1 cellular context compared by ENCODE assay signal in genomic region chr12:56299853-56300643, GRCh38.
TF ChIP-seq lines count a peak whose summit lies in the region.

Gene CS (minus strand): TSS chr12:56300330. CDS start chr12:56300201, 129 bp downstream.

TF ChIP-seq in GM12878, 131 proteins besides CTCF, POLR2A, EP300 and RAD21 (continued from another document):
- TF ChIP-seq FOS (IDR thresholded peaks at IDR 0.05; ENCODE audit: borderline replicate concordance, extremely low read depth, insufficient read length) (no peak), BMI1 (IDR thresholded peaks at IDR 0.05; ENCODE audit: borderline replicate concordance) (no peak), SREBF1 (IDR thresholded peaks at IDR 0.05; ENCODE audit: low read length) (no peak; the same call in 1 of the 2 replicates), MLLT1 (IDR thresholded peaks at IDR 0.05) (no peak), IRF4 (IDR thresholded peaks at IDR 0.05; ENCODE audit: low read depth, low read length) (no peak), EZH2 (IDR thresholded peaks at IDR 0.05; ENCODE audit: borderline replicate concordance, control insufficient read depth, low read depth, low read length) (no peak), BRCA1 (IDR thresholded peaks at IDR 0.05; ENCODE audit: low read depth, low read length) (no peak), ZBTB33 (IDR thresholded peaks at IDR 0.05) (no peak), ZBTB40 (IDR thresholded peaks at IDR 0.05; ENCODE audit: borderline replicate concordance) (no peak), ZNF207 (IDR thresholded peaks at IDR 0.05; ENCODE audit: borderline replicate concordance) (no peak), SIN3A (IDR thresholded peaks at IDR 0.05; ENCODE audit: low read depth, low read length) (peak; percentile 13; the same call in 1 of the 2 replicates), NRF1 (conservative IDR thresholded peaks at IDR 0.05; ENCODE audit: low read depth, low read length) (no peak), PML (IDR thresholded peaks at IDR 0.05; ENCODE audit: low read length) (peak; percentile 85; the same call in 1 of the 2 replicates), NKRF (conservative IDR thresholded peaks at IDR 0.05) (peak; percentile 87), TCF12 (IDR thresholded peaks at IDR 0.05; ENCODE audit: low read depth, low read length) (0 out of 2 replicates have a peak, but pooled peaks have one; percentile 9), LARP7 (IDR thresholded peaks at IDR 0.05) (peak; percentile 94; the same call in 1 of the 2 replicates), E2F8 (IDR thresholded peaks at IDR 0.05; ENCODE audit: low read depth, partially characterized antibody) (no peak), RBBP5 (conservative IDR thresholded peaks at IDR 0.05) (no peak), BCLAF1 (IDR thresholded peaks at IDR 0.05) (no peak), CBX3 (IDR thresholded peaks at IDR 0.05; ENCODE audit: borderline replicate concordance, low read depth) (no peak), ZNF622 (IDR thresholded peaks at IDR 0.05) (no peak), TCF3 (IDR thresholded peaks at IDR 0.05; ENCODE audit: borderline replicate concordance, insufficient read depth, low read depth, low read length) (0 out of 2 replicates have a peak, but pooled peaks have one; percentile 16), NBN (IDR thresholded peaks at IDR 0.05) (no peak; the same call in 1 of the 2 replicates), ATF2 (IDR thresholded peaks at IDR 0.05; ENCODE audit: low read length) (no peak), HSF1 (IDR thresholded peaks at IDR 0.05; ENCODE audit: low read depth, low read length) (no peak), SMAD5 (IDR thresholded peaks at IDR 0.05; ENCODE audit: low read depth) (peak; percentile 73; the same call in 1 of the 2 replicates), E4F1 (IDR thresholded peaks at IDR 0.05; ENCODE audit: borderline replicate concordance, partially characterized antibody) (no peak), TBL1XR1 (IDR thresholded peaks at IDR 0.05; ENCODE audit: low read depth, low read length) (no peak), NFXL1 (IDR thresholded peaks at IDR 0.05; ENCODE audit: borderline replicate concordance) (no peak), PAX8 (IDR thresholded peaks at IDR 0.05) (no peak), CHD4 (IDR thresholded peaks at IDR 0.05) (no peak), RFX5 (IDR thresholded peaks at IDR 0.05; ENCODE audit: low read depth, low read length) (no peak)
TF ChIP-seq in GM12878: peak in this region for 44.
